In genomic region chr12:50097952-50098351, GRCh38 we compare ENCODE assay signal across 14 cellular contexts. TPM values are rescaled to one million over a fixed set of nuclear protein-coding genes. Genes with fewer than 3 reads are reported as not detected.
DNase-seq lines count a peak whose midpoint lies in the region; ATAC-seq and TF ChIP-seq lines count a peak whose summit lies in the region.
"Had no signal": no experiment of that assay in that cellular context is flagged by ENCODE, and none has a peak within 500 bp of the region (broad histone marks: within the 10 kb centered on the region; RNA-seq: fewer than 3 reads in every experiment).

No MANE protein-coding gene starts in this region.

- peak overlapping the region; percentile 1 for H3K27ac ChIP-seq in cingulate gyrus (ENCODE audit: low read depth, low read length)
- H3K27ac ChIP-seq: A549, C4-2B had no signal

- peaks cover 10% of the 10 kb centered on the region for H3K4me1 Mint-ChIP-seq in T-helper 17 cell
- peaks cover 13% of the 10 kb centered on the region for H3K4me1 Mint-ChIP-seq in osteocyte (ENCODE audit: unreplicated experiment)

- H3K36me3 Mint-ChIP-seq in T-helper 17 cell (ENCODE audit: low read depth) (peaks cover 18% of the 10 kb centered on the region), osteocyte (ENCODE audit: unreplicated experiment) (peaks cover 55% of the 10 kb centered on the region)

- H3K9me3 Mint-ChIP-seq in osteocyte (ENCODE audit: unreplicated experiment) = no peaks in the 10 kb centered on the region
- H3K9me3 Mint-ChIP-seq: CD4-positive, alpha-beta memory T cell; IgD-negative memory B cell had no signal

- no peak overlapping the region for H3K4me3 Mint-ChIP-seq in T-helper 17 cell
- no peak overlapping the region for H3K4me3 Mint-ChIP-seq in osteocyte (ENCODE audit: unreplicated experiment)
- H3K4me3 Mint-ChIP-seq: CD4-positive, alpha-beta memory T cell; IgD-negative memory B cell had no signal

- TF ChIP-seq CTCF in osteocyte (IDR thresholded peaks at IDR 0.05) = no peak

- no peaks in the 10 kb centered on the region for H3K27me3 Mint-ChIP-seq in T-helper 17 cell
- H3K27me3 Mint-ChIP-seq in osteocyte (ENCODE audit: unreplicated experiment) = no peaks in the 10 kb centered on the region
- H3K27me3 Mint-ChIP-seq: CD4-positive, alpha-beta memory T cell; IgD-negative memory B cell had no signal

- no peaks in the 10 kb centered on the region for H3K9me3 ChIP-seq in T-helper 17 cell (ENCODE audit: control insufficient read depth, low read length, poor library complexity, severe bottlenecking)
- H3K9me3 ChIP-seq: A549, BE2C had no signal

- DNase-seq in T-helper 17 cell (no peak), osteocyte (ENCODE audit: extremely low spot score, unreplicated experiment) (no peak), GM19238 (ENCODE audit: insufficient read length, low spot score) (no peak), retina (no peak)
- DNase-seq: BE2C; CD4-positive, alpha-beta memory T cell; DMS79 had no signal

- H3K27ac Mint-ChIP-seq in T-helper 17 cell (peak overlapping the region; percentile 59), osteocyte (ENCODE audit: unreplicated experiment) (peak overlapping the region; percentile 27)
- H3K27ac Mint-ChIP-seq: IgD-negative memory B cell had no signal

- no peak for ATAC-seq in T-helper 17 cell
- no peak for ATAC-seq in GM18870 (IDR thresholded peaks at IDR 0.05; ENCODE audit: unreplicated experiment)
- ATAC-seq: A549, GM12878 had no signal

RNA-seq across cellular contexts. Expression of gene GPD1, which starts 5.9 kb away (rescaled TPM):
- 1 to 10 TPM in 1 of 2 donors, under 1 TPM in 1; 0.77 to 1.0 TPM for total RNA-seq in T-helper 17 cell
- total RNA-seq in osteocyte = 0.43 TPM in 1 of 2 replicates, not detected in the other
- total RNA-seq: G401 had no signal

RNA-seq across cellular contexts. Expression of gene SMARCD1, which starts 12.8 kb away (rescaled TPM):
- total RNA-seq in T-helper 17 cell = 10 to 100 TPM; 74.0 to 93.6 TPM
- total RNA-seq in osteocyte = 61.4 and 66.7 TPM in 2 replicates

RNA-seq across cellular contexts. Expression of gene COX14, which starts 14.1 kb away (rescaled TPM):
- 10 to 100 TPM; 40.1 to 45.1 TPM for total RNA-seq in T-helper 17 cell
- total RNA-seq in osteocyte = 41.5 and 54.9 TPM in 2 replicates

RNA-seq across cellular contexts. Expression of gene ASIC1, which starts 40.6 kb away (rescaled TPM):
- 1 to 10 TPM in 1 of 2 donors, under 1 TPM in 1; 0.17 to 1.1 TPM for total RNA-seq in T-helper 17 cell
- total RNA-seq in osteocyte = 2.1 and 3.0 TPM in 2 replicates
